Comparison of ENCODE assay signal across 9 cellular contexts in genomic region chr17:77472837-77473214, GRCh38.
DNase-seq lines count a peak whose midpoint lies in the region; TF ChIP-seq lines count a peak whose summit lies in the region.
"Had no signal": no experiment of that assay in that cellular context is flagged by ENCODE, and none has a peak within 500 bp of the region (broad histone marks: within the 10 kb centered on the region; RNA-seq: fewer than 3 reads in every experiment).

No MANE protein-coding gene starts in this region.

- peak overlapping the region; percentile 26 for H3K4me3 ChIP-seq in A673 (ENCODE audit: low read depth, low read length, poor library complexity, severe bottlenecking)
- H3K4me3 ChIP-seq in Karpas-422 (ENCODE audit: low read length): peak overlapping the region; percentile 62
- H3K4me3 ChIP-seq in breast epithelium: peak overlapping the region in 1 of 3 donors; percentile 45
- peak overlapping the region in 1 of 2 donors; percentile 28 for H3K4me3 ChIP-seq in mucosa of rectum (ENCODE audit: low read length in 2 of 2)
- no peak overlapping the region for H3K4me3 ChIP-seq in lower leg skin (ENCODE audit: low read depth, poor library complexity, severe bottlenecking)

- 67 to 72% methylated on average over 4 of the region's 4 CpGs for WGBS in lower leg skin, 2 donors

- H4K20me1 ChIP-seq in Karpas-422 (ENCODE audit: insufficient read depth, low read depth, low read length): peaks cover 4% of the 10 kb centered on the region; the same call in 1 of the 2 replicates

- TF ChIP-seq POLR2A in breast epithelium (IDR thresholded peaks at IDR 0.05) (no peak), lower leg skin (IDR thresholded peaks at IDR 0.05) (no peak)

- intact Hi-C loops in A673 (cut with micrococcal nuclease; ENCODE audit: unreplicated experiment): loop anchor here (5.0 kb wide), 1 partner anchor 36 kb away; no protein-coding TSS in a partner anchor
- intact Hi-C loops in breast epithelium (cut with DNase I; ENCODE audit: low total_unique reads): no loop called here
- intact Hi-C loops in lower leg skin (cut with DNase I; ENCODE audit: low total_unique reads): no loop called here

- no TSS peak for BruUV-seq in A673 (replicated peaks; lab: Mats Ljungman, UMichigan)

- POLR2A ChIA-PET in A673 (lab: Charles Lee; ENCODE audit: low non-redundant PET): interaction anchor here (0.5 to 1.2 kb wide), 4 partner anchors 21 to 656 kb away, joined by 3 to 8 read pairs (median 4); no protein-coding TSS in a partner anchor

- H3K9me3 ChIP-seq in A673 (ENCODE audit: low read depth, low read length, poor library complexity, severe bottlenecking) (no peaks in the 10 kb centered on the region), Karpas-422 (ENCODE audit: low read length) (no peaks in the 10 kb centered on the region), breast epithelium (no peaks in the 10 kb centered on the region), mucosa of rectum (ENCODE audit: control insufficient read depth in 2 of 2, low read length in 2 of 2) (no peaks in the 10 kb centered on the region)

- no peaks in the 10 kb centered on the region for H3K27me3 ChIP-seq in A673 (replicated peaks; ENCODE audit: insufficient read depth, low read depth, low read length, poor library complexity)
- no peaks in the 10 kb centered on the region for H3K27me3 ChIP-seq in Karpas-422 (ENCODE audit: low read length)
- no peaks in the 10 kb centered on the region for H3K27me3 ChIP-seq in breast epithelium
- no peaks in the 10 kb centered on the region for H3K27me3 ChIP-seq in mucosa of rectum (ENCODE audit: control insufficient read depth in 2 of 2, insufficient read depth in 2 of 2, low read length in 2 of 2)

- CTCF ChIA-PET in A673 (lab: Charles Lee): interaction anchor here (1.5 kb wide), 1 partner anchor 43 kb away, joined by 5 read pairs; no protein-coding TSS in a partner anchor

- H3K9ac ChIP-seq in Karpas-422 (ENCODE audit: low read length) (peak overlapping the region; percentile 75), mucosa of rectum (ENCODE audit: low read depth in 1 of 2, low read length in 2 of 2) (no peak overlapping the region)

- H2AFZ ChIP-seq in Karpas-422 (ENCODE audit: low read length): no peak overlapping the region

- H3K36me3 ChIP-seq in A673 (ENCODE audit: insufficient read depth, low read length, poor library complexity, severe bottlenecking): no peaks in the 10 kb centered on the region
- no peaks in the 10 kb centered on the region; the same call in 1 of the 2 replicates for H3K36me3 ChIP-seq in Karpas-422 (ENCODE audit: insufficient read depth, low read length)
- H3K36me3 ChIP-seq in breast epithelium: no peaks in the 10 kb centered on the region
- H3K36me3 ChIP-seq in mucosa of rectum (ENCODE audit: control insufficient read depth in 2 of 2, insufficient read depth in 2 of 2, low read length in 2 of 2): peaks cover 6% of the 10 kb centered on the region in 2 donors

- H3K27ac ChIP-seq in A673 (ENCODE audit: low read depth, low read length, poor library complexity, severe bottlenecking): peak overlapping the region; percentile 99
- H3K27ac ChIP-seq in Karpas-422 (ENCODE audit: low read length): peak overlapping the region; percentile 98
- peak overlapping the region; percentile 74 to 85 for H3K27ac ChIP-seq in breast epithelium
- H3K27ac ChIP-seq in mucosa of rectum (ENCODE audit: low read depth in 2 of 2, low read length in 2 of 2): peak overlapping the region; percentile 35 to 66

- peaks cover 98% of the 10 kb centered on the region for H3K79me2 ChIP-seq in Karpas-422 (ENCODE audit: low read length)

- no peak for TF ChIP-seq CTCF in A673 (conservative IDR thresholded peaks at IDR 0.05; ENCODE audit: low read depth, low read length)
- no peak for TF ChIP-seq CTCF in breast epithelium (IDR thresholded peaks at IDR 0.05)
- no peak for TF ChIP-seq CTCF in lower leg skin (IDR thresholded peaks at IDR 0.05)

- H3K4me1 ChIP-seq in A673 (ENCODE audit: insufficient read depth, low read length, poor library complexity, severe bottlenecking): peaks cover 74% of the 10 kb centered on the region
- peaks cover 84% of the 10 kb centered on the region for H3K4me1 ChIP-seq in Karpas-422 (ENCODE audit: low read length)
- peaks cover 46 to 69% of the 10 kb centered on the region in 2 donors for H3K4me1 ChIP-seq in breast epithelium
- H3K4me1 ChIP-seq in mucosa of rectum (ENCODE audit: control insufficient read depth in 2 of 2, insufficient read depth in 2 of 2, low read length in 2 of 2): peaks cover 25 to 50% of the 10 kb centered on the region in 2 donors

- no peaks in the 10 kb centered on the region for H3K9me2 ChIP-seq in Karpas-422 (replicated peaks; ENCODE audit: insufficient read depth, low read length)

- H3K4me2 ChIP-seq in Karpas-422 (ENCODE audit: low read depth, low read length, poor library complexity, severe bottlenecking): peak overlapping the region; percentile 87

- no peak for DNase-seq in A673 (ENCODE audit: low spot score)
- DNase-seq in Karpas-422: no peak
- no peak for DNase-seq in breast epithelium (ENCODE audit: low spot score in 2 of 2)
- DNase-seq in NCI-H2029 treated with DMSO at 0.1 percent for 48 hours (lab: John Stamatoyannopoulos, UW): no peak
- no peak for DNase-seq in lower leg skin (ENCODE audit: low spot score in 2 of 2)
- DNase-seq in ureter (ENCODE audit: low spot score): no peak
- DNase-seq in NK-92 treated with Interleukin-12 subunit alpha and Interleukin-12 subunit beta, amount 100 ng/mL, for 24 hours (lab: John Stamatoyannopoulos, UW): no peak
- DNase-seq: DMS 273 treated with DMSO at 0.1 percent for 48 hours had no signal
